In the genomic region with DNA sequence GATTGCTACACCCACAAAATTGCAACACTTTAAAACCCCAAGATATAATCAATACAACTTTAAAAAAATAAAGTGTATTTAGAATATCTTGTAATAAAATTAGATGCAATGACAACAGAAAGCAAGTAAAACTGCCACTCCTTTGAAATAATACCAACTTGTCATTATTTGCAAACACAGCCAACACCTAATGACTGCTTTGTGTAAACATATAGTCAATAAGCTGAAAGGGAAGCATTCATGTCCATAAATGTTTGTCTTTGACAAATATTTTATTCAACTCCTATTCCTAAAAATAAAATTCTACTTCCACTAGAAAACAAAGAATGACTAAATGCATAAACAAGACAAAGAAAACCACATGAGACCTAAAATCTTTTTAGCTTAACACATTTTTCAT, we compare ENCODE assay signal across 15 cellular contexts.
DNase-seq lines count a peak whose midpoint lies in the region; FAIRE-seq lines count a peak whose summit lies in the region.
"Had no signal": no experiment of that assay in that cellular context is flagged by ENCODE, and none has a peak within 500 bp of the region (broad histone marks: within the 10 kb centered on the region; RNA-seq: fewer than 3 reads in every experiment).

No MANE protein-coding gene starts in this region.

- DNase-seq in NCI-H2029 (lab: John Stamatoyannopoulos, UW) (peak; percentile 18), NCI-H2029 treated with DMSO at 0.1 percent for 48 hours (lab: John Stamatoyannopoulos, UW) (no peak), DMS153 (lab: John Stamatoyannopoulos, UW) (peak; percentile 72), NCI-H69 (lab: John Stamatoyannopoulos, UW) (peak; percentile 50), amygdala (lab: John Stamatoyannopoulos, UW) (no peak), nucleus accumbens (lab: John Stamatoyannopoulos, UW) (no peak), activated gamma-delta T cell (lab: John Stamatoyannopoulos, UW) (no peak)
- DNase-seq: C1 segment of cervical spinal cord, H7, KG1, NCI-H1694, NCI-H524, T-helper 2 cell had no signal

- FAIRE-seq in islet of Langerhans (lab: Jason Lieb, UNC), result peak; percentile 47
- FAIRE-seq: HepG2 had no signal

Comparison
In these comparisons a context has a peak if more than half of its experiments do, and no peak if none do; other contexts are left out.
1. DNase-seq: peak in NCI-H2029 (single experiment), DMS153 (single experiment) and NCI-H69 (single experiment); none in NCI-H2029 treated with DMSO at 0.1 percent for 48 hours (single experiment), amygdala (0 of 56), nucleus accumbens (0 of 56) and activated gamma-delta T cell (single experiment).